In the genomic region with DNA sequence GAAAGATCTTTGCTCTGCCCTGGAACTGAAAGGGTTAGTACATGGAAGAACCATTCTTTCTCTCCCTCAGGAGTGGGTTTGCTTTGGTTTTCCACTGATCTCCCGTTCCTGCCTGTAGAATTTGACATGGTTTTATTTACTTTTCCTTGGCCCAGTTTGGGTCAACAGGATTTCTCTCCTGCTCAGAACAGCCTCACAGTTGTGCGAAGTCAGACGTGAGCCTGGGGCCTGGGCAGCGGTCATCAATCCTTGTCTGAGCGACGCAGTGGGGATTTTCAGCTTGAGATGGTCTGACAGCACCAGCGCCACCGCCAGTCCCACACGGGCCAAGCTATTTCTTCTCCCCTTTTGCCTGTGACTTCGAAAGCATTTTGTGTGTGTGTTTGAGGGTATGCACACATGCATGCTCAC, we compare ENCODE assay signal across 14 cellular contexts. TPM values are rescaled to one million over a fixed set of nuclear protein-coding genes. Genes with fewer than 3 reads are reported as not detected.
"Had no signal": no experiment of that assay in that cellular context is flagged by ENCODE, and none has a peak within 500 bp of the region (broad histone marks: within the 10 kb centered on the region; RNA-seq: fewer than 3 reads in every experiment).

No MANE protein-coding gene starts in this region.

- H3K4me3 Mint-ChIP-seq: activated naive CD8-positive, alpha-beta T cell treated with anti-CD3 and anti-CD28 coated beads, Interleukin-2, amount 10 ng/mL, durations not matched to agents 7 days and 5 days; activated T-cell treated with anti-CD3 and anti-CD28 coated beads, Interleukin-2, amount 50 U/mL, for 4 hours; naive thymus-derived CD8-positive, alpha-beta T cell; T-helper 1 cell treated with Interleukin-12 subunit alpha and Interleukin-12 subunit beta and Interleukin-4 antibody, amounts not matched to agents 30 μg/mL and 1 μg/mL, for 36 hours had no signal

- H3K4me3 ChIP-seq: gastrocnemius medialis, mucosa of descending colon, ovary, tibial artery had no signal

- DNase-seq: activated CD4-positive, alpha-beta T cell treated with anti-CD3 and anti-CD28 coated beads, Interleukin-2, amount 50 U/mL, for 48 hours; activated effector memory CD4-positive, alpha-beta T cell treated with anti-CD3 and anti-CD28 coated beads, Interleukin-2, amount 50 U/mL, for 16 hours; activated naive CD8-positive, alpha-beta T cell treated with anti-CD3 and anti-CD28 coated beads, Interleukin-2, amount 10 ng/mL, durations not matched to agents 7 days and 5 days; activated T-cell treated with anti-CD3 and anti-CD28 coated beads, Interleukin-2, amount 50 U/mL, for 4 hours; aorta; gastrocnemius medialis; mucosa of descending colon; naive thymus-derived CD8-positive, alpha-beta T cell; ovary; SHP77; tibial artery had no signal

- ATAC-seq: activated CD4-positive, CD25-positive, alpha-beta regulatory T cell treated with anti-CD3 and anti-CD28 coated beads, Interleukin-2, amount 50 U/mL, for 24 hours; activated T-cell treated with anti-CD3 and anti-CD28 coated beads, Interleukin-2, amount 50 U/mL, for 4 hours; gastrocnemius medialis; mucosa of descending colon; naive thymus-derived CD8-positive, alpha-beta T cell had no signal

- H3K9me3 Mint-ChIP-seq: activated naive CD8-positive, alpha-beta T cell treated with anti-CD3 and anti-CD28 coated beads, Interleukin-2, amount 10 ng/mL, durations not matched to agents 7 days and 5 days; activated T-cell treated with anti-CD3 and anti-CD28 coated beads, Interleukin-2, amount 50 U/mL, for 4 hours; naive thymus-derived CD8-positive, alpha-beta T cell; T-helper 1 cell treated with Interleukin-12 subunit alpha and Interleukin-12 subunit beta and Interleukin-4 antibody, amounts not matched to agents 30 μg/mL and 1 μg/mL, for 36 hours had no signal

- H3K4me1 ChIP-seq: gastrocnemius medialis, tibial artery had no signal

- FAIRE-seq: TTC549 had no signal

- H3K36me3 ChIP-seq: gastrocnemius medialis, ovary, tibial artery had no signal

- H3K36me3 Mint-ChIP-seq: activated naive CD8-positive, alpha-beta T cell treated with anti-CD3 and anti-CD28 coated beads, Interleukin-2, amount 10 ng/mL, durations not matched to agents 7 days and 5 days; naive thymus-derived CD8-positive, alpha-beta T cell had no signal

- H3K27ac ChIP-seq: gastrocnemius medialis, ovary, tibial artery had no signal

- H3K4me1 Mint-ChIP-seq: activated naive CD8-positive, alpha-beta T cell treated with anti-CD3 and anti-CD28 coated beads, Interleukin-2, amount 10 ng/mL, durations not matched to agents 7 days and 5 days; naive thymus-derived CD8-positive, alpha-beta T cell had no signal

- H3K9me3 ChIP-seq: gastrocnemius medialis, mucosa of descending colon, ovary, tibial artery had no signal

- H3K27ac Mint-ChIP-seq: activated naive CD8-positive, alpha-beta T cell treated with anti-CD3 and anti-CD28 coated beads, Interleukin-2, amount 10 ng/mL, durations not matched to agents 7 days and 5 days; naive thymus-derived CD8-positive, alpha-beta T cell; T-helper 1 cell treated with Interleukin-12 subunit alpha and Interleukin-12 subunit beta and Interleukin-4 antibody, amounts not matched to agents 30 μg/mL and 1 μg/mL, for 36 hours had no signal

- H3K27me3 ChIP-seq: gastrocnemius medialis, ovary, tibial artery had no signal

RNA-seq across cellular contexts. Expression of a gene that starts 58.2 kb away (rescaled TPM):
- total RNA-seq: activated naive CD8-positive, alpha-beta T cell treated with anti-CD3 and anti-CD28 coated beads, Interleukin-2, amount 10 ng/mL, durations not matched to agents 7 days and 5 days; naive thymus-derived CD8-positive, alpha-beta T cell had no signal
- polyA plus RNA-seq: naive thymus-derived CD8-positive, alpha-beta T cell had no signal
